10 cellular contexts compared by ENCODE assay signal in genomic region chr18:9017900-9018217, GRCh38.
A peak's percentile ranks its signal among the peaks of the same experiment; 100 is the strongest.
DNase-seq lines count a peak whose midpoint lies in the region; ATAC-seq and TF ChIP-seq lines count a peak whose summit lies in the region.
"Had no signal": no experiment of that assay in that cellular context is flagged by ENCODE, and none has a peak within 500 bp of the region (broad histone marks: within the 10 kb centered on the region; RNA-seq: fewer than 3 reads in every experiment).

No MANE protein-coding gene starts in this region.

- intact Hi-C loops in Right ventricle myocardium inferior (cut with DNase I): no loop called here
- intact Hi-C loops in left ventricle myocardium superior (cut with micrococcal nuclease): no loop called here
- intact Hi-C loops in activated T-helper 2 cell treated with anti-CD3 and anti-CD28 coated beads, Interferon-gamma antibody, Interleukin-2, Interleukin-4, amounts not matched to agents 10 μg/mL and 5 μg/mL and 100 μg/mL, durations not matched to agents 14 hours and 24 hours and 36 hours (cut with micrococcal nuclease): loop anchor here (1.0 to 2.0 kb wide), 3 partner anchors 37 to 123 kb away; no protein-coding TSS in a partner anchor
- intact Hi-C loops in aorta (cut with DNase I): no loop called here

- H3K4me3 ChIP-seq in right atrium auricular region: no peak overlapping the region
- no peak overlapping the region for H3K4me3 ChIP-seq in aorta (ENCODE audit: low read length in 2 of 2)

- H3K27ac ChIP-seq in right atrium auricular region (peak overlapping the region; percentile 76 to 79), aorta (ENCODE audit: low read depth in 1 of 2, low read length in 2 of 2) (peak overlapping the region in 1 of 2 donors; percentile 89)
- H3K27ac ChIP-seq: C4-2B had no signal

- H3K9me3 Mint-ChIP-seq in activated T-helper 2 cell treated with anti-CD3 and anti-CD28 coated beads, Interferon-gamma antibody, Interleukin-2, Interleukin-4, amounts not matched to agents 10 μg/mL and 5 μg/mL and 100 μg/mL, durations not matched to agents 14 hours and 24 hours and 36 hours: no peaks in the 10 kb centered on the region

- peaks cover 19% of the 10 kb centered on the region for H3K4me1 Mint-ChIP-seq in activated T-helper 2 cell treated with anti-CD3 and anti-CD28 coated beads, Interferon-gamma antibody, Interleukin-2, Interleukin-4, amounts not matched to agents 10 μg/mL and 5 μg/mL and 100 μg/mL, durations not matched to agents 14 hours and 24 hours and 36 hours (ENCODE audit: low read depth)

- no peaks in the 10 kb centered on the region for H3K36me3 Mint-ChIP-seq in activated T-helper 2 cell treated with anti-CD3 and anti-CD28 coated beads, Interferon-gamma antibody, Interleukin-2, Interleukin-4, amounts not matched to agents 10 μg/mL and 5 μg/mL and 100 μg/mL, durations not matched to agents 14 hours and 24 hours and 36 hours (ENCODE audit: low read depth)

- 18 to 23% methylated on average over 6 of the region's 6 CpGs for WGBS in aorta, 2 donors

- H3K4me3 Mint-ChIP-seq in activated T-helper 2 cell treated with anti-CD3 and anti-CD28 coated beads, Interferon-gamma antibody, Interleukin-2, Interleukin-4, amounts not matched to agents 10 μg/mL and 5 μg/mL and 100 μg/mL, durations not matched to agents 14 hours and 24 hours and 36 hours (ENCODE audit: low read depth): peak overlapping the region; percentile 28

- H3K4me1 ChIP-seq in right atrium auricular region: peaks cover 0 to 15% of the 10 kb centered on the region in 2 donors
- no peaks in the 10 kb centered on the region for H3K4me1 ChIP-seq in aorta (ENCODE audit: control insufficient read depth in 1 of 2, insufficient read depth in 2 of 2, low read length in 2 of 2)

- H3K36me3 ChIP-seq in right atrium auricular region: no peaks in the 10 kb centered on the region
- no peaks in the 10 kb centered on the region for H3K36me3 ChIP-seq in aorta (ENCODE audit: control insufficient read depth in 1 of 2, insufficient read depth in 2 of 2, low read length in 1 of 2)
- H3K36me3 ChIP-seq: upper lobe of left lung had no signal

- peak overlapping the region; percentile 62 for H3K27ac Mint-ChIP-seq in activated T-helper 2 cell treated with anti-CD3 and anti-CD28 coated beads, Interferon-gamma antibody, Interleukin-2, Interleukin-4, amounts not matched to agents 10 μg/mL and 5 μg/mL and 100 μg/mL, durations not matched to agents 14 hours and 24 hours and 36 hours

- no peaks in the 10 kb centered on the region for H3K27me3 Mint-ChIP-seq in activated T-helper 2 cell treated with anti-CD3 and anti-CD28 coated beads, Interferon-gamma antibody, Interleukin-2, Interleukin-4, amounts not matched to agents 10 μg/mL and 5 μg/mL and 100 μg/mL, durations not matched to agents 14 hours and 24 hours and 36 hours (ENCODE audit: low read depth)

- peak; percentile 37 for ATAC-seq in Right ventricle myocardium inferior
- ATAC-seq in left ventricle myocardium superior: no peak
- peak; percentile 33 for ATAC-seq in aorta (ENCODE audit: low FRiP score)
- no peak for ATAC-seq in HG03442 (IDR thresholded peaks at IDR 0.05; ENCODE audit: unreplicated experiment)
- no peak for ATAC-seq in HG02970 (IDR thresholded peaks at IDR 0.05; ENCODE audit: low FRiP score, unreplicated experiment)

- DNase-seq in Right ventricle myocardium inferior (ENCODE audit: missing footprints) (no peak), left ventricle myocardium superior (no peak), right atrium auricular region (ENCODE audit: low spot score) (no peak), aorta (peak in 1 of 2 donors; percentile 50), NCI-H510A treated with DMSO at 0.1 percent for 48 hours (lab: John Stamatoyannopoulos, UW) (no peak)
- no peak for DNase-seq in activated T-helper 2 cell treated with anti-CD3 and anti-CD28 coated beads, Interferon-gamma antibody, Interleukin-2, Interleukin-4, amounts not matched to agents 10 μg/mL and 5 μg/mL and 100 μg/mL, durations not matched to agents 14 hours and 24 hours and 36 hours (ENCODE audit: low spot score)

- H3K9me3 ChIP-seq in right atrium auricular region (peaks cover 0 to 11% of the 10 kb centered on the region in 2 donors), aorta (ENCODE audit: control insufficient read depth, low read length) (no peaks in the 10 kb centered on the region)
- H3K9me3 ChIP-seq: upper lobe of left lung had no signal

- TF ChIP-seq CTCF in right atrium auricular region (IDR thresholded peaks at IDR 0.05): no peak

- H3K27me3 ChIP-seq in right atrium auricular region: no peaks in the 10 kb centered on the region
- no peaks in the 10 kb centered on the region for H3K27me3 ChIP-seq in aorta (ENCODE audit: control insufficient read depth in 1 of 2, insufficient read depth in 2 of 2, low read length in 1 of 2)
- H3K27me3 ChIP-seq: upper lobe of left lung had no signal

Comparison
In these comparisons a context has a peak if more than half of its experiments do, and no peak if none do; other contexts are left out.
1. ATAC-seq: peak in Right ventricle myocardium inferior (single experiment) and aorta (single experiment); none in left ventricle myocardium superior (single experiment), HG03442 (single experiment) and HG02970 (single experiment).